7 cellular contexts compared by ENCODE assay signal in genomic region chr10:99234067-99234738, GRCh38. TPM values are rescaled to one million over a fixed set of nuclear protein-coding genes. Genes with fewer than 3 reads are reported as not detected.
DNase-seq lines count a peak whose midpoint lies in the region; ATAC-seq and TF ChIP-seq lines count a peak whose summit lies in the region.

No MANE protein-coding gene starts in this region.

- H3K9me3 Mint-ChIP-seq in HFFc6: no peaks in the 10 kb centered on the region
- peaks cover 0 to 2% (median 0%) of the 10 kb centered on the region in 5 experiments for H3K9me3 Mint-ChIP-seq in brain

- TF ChIP-seq CTCF in HFFc6 (IDR thresholded peaks at IDR 0.05) (no peak), brain (conservative IDR thresholded peaks at IDR 0.05) (no peak)

- H3K27ac Mint-ChIP-seq in HFFc6 (no peak overlapping the region), brain (peak overlapping the region in 1 of 5 experiments; percentile 65)

- H3K36me3 Mint-ChIP-seq in HFFc6 (ENCODE audit: low read depth) (no peaks in the 10 kb centered on the region), brain (no peaks in the 10 kb centered on the region)

- DNase-seq in HFFc6: no peak
- DNase-seq in NCI-H526 treated with DMSO at 0.1 percent for 48 hours (lab: John Stamatoyannopoulos, UW): peak; percentile 10
- peak; percentile 47 for DNase-seq in iris pigment epithelial cell (ENCODE audit: low read depth)
- DNase-seq in stimulated activated CD4-positive, alpha-beta T cell treated with anti-CD3 and anti-CD28 coated beads, Interleukin-15, amount 100 ng/mL, for 24 hours: peak; percentile 70
- DNase-seq in NK-92 treated with Interleukin-12 subunit alpha and Interleukin-12 subunit beta, amount 100 ng/mL, for 24 hours (lab: John Stamatoyannopoulos, UW): no peak

- peak; percentile 91 for ATAC-seq in GM18508 (IDR thresholded peaks at IDR 0.05; ENCODE audit: insufficient read depth, unreplicated experiment)

- H3K4me3 Mint-ChIP-seq in HFFc6: peak overlapping the region; percentile 74
- H3K4me3 Mint-ChIP-seq in brain: peak overlapping the region; percentile 71 to 80 (median 74)

- H3K4me1 Mint-ChIP-seq in HFFc6 (ENCODE audit: low read depth) (peaks cover 38% of the 10 kb centered on the region), brain (peaks cover 38% of the 10 kb centered on the region)

- peaks cover 51% of the 10 kb centered on the region for H3K27me3 Mint-ChIP-seq in HFFc6 (ENCODE audit: insufficient read depth)
- H3K27me3 Mint-ChIP-seq in brain: peaks cover 97% of the 10 kb centered on the region

RNA-seq across cellular contexts. Expression of gene HPSE2, which starts 1.4 kb away (rescaled TPM):
- under 1 TPM in 2 of 6 experiments, not detected in 4; 0.05 to 0.09 TPM for total RNA-seq in HFFc6 (2021; fragmentation: NEBNext Ultra II Directional; extraction: Animal tissue kit (Norgen Biotek cat#: 25700))
- polyA plus RNA-seq in brain (ENCODE audit: insufficient read depth, low read depth, low replicate concordance): 4.5 TPM

Comparison
In these comparisons a context has a peak if more than half of its experiments do, and no peak if none do; other contexts are left out.
1. DNase-seq: peak in NCI-H526 treated with DMSO at 0.1 percent for 48 hours (single experiment), iris pigment epithelial cell (single experiment) and stimulated activated CD4-positive, alpha-beta T cell treated with anti-CD3 and anti-CD28 coated beads, Interleukin-15, amount 100 ng/mL, for 24 hours (single experiment); none in HFFc6 (single experiment) and NK-92 treated with Interleukin-12 subunit alpha and Interleukin-12 subunit beta, amount 100 ng/mL, for 24 hours (single experiment).